Comparison of ENCODE assay signal across 25 cellular contexts in genomic region chr5:143105216-143105905, GRCh38.
DNase-seq lines count a peak whose midpoint lies in the region; ATAC-seq, FAIRE-seq and TF ChIP-seq lines count a peak whose summit lies in the region.
"Had no signal": no experiment of that assay in that cellular context is flagged by ENCODE, and none has a peak within 500 bp of the region (broad histone marks: within the 10 kb centered on the region; RNA-seq: fewer than 3 reads in every experiment).

No MANE protein-coding gene starts in this region.

- TF ChIP-seq RAD21 in K562 (CRISPR knock-in tag; conservative IDR thresholded peaks at IDR 0.05 in 1 of 2, IDR thresholded peaks at IDR 0.05 in 1 of 2), result no peak

- H3K9ac ChIP-seq in K562 (ENCODE audit: insufficient read depth in 1 of 2, low read depth in 2 of 2, low read length in 2 of 2), result no peak overlapping the region
- H3K9ac ChIP-seq: neural progenitor cell had no signal

- no peak for ATAC-seq in K562
- ATAC-seq in stimulated activated effector memory CD8-positive, alpha-beta T cell treated with anti-CD3 and anti-CD28 coated beads, Interleukin-12 subunit alpha, Interleukin-12 subunit beta, amount 100 ng/mL, for 72 hours, result peak; percentile 51
- ATAC-seq: stimulated activated memory B cell treated with anti-CD40 and anti-IgM and Interleukin-4, amounts not matched to agents 10 μg/mL and 1 μg/mL and 100 μg/mL, for 72 hours had no signal

- intact Hi-C loops in K562 (cut with micrococcal nuclease), result loop anchor here (5.0 kb wide), 1 partner anchor 722 kb away; no protein-coding TSS in a partner anchor

- peak; percentile 36 for DNase-seq in NCI-H2171 treated with DMSO at 0.1 percent for 48 hours (lab: John Stamatoyannopoulos, UW)
- no peak for DNase-seq in NCI-H2171 (lab: John Stamatoyannopoulos, UW)
- peak; percentile 22 for DNase-seq in stimulated activated CD4-positive, alpha-beta T cell treated with anti-CD3 and anti-CD28 coated beads, Interleukin-15, amount 100 ng/mL, for 24 hours
- no peak for DNase-seq in stimulated activated CD4-positive, alpha-beta T cell treated with anti-CD3 and anti-CD28 coated beads, Interleukin-4, amount 100 ng/mL, for 1 hour
- no peak for DNase-seq in K562 (ENCODE audit: extremely low read depth in 1 of 4, low spot score in 3 of 4)
- DNase-seq in stimulated activated effector memory CD8-positive, alpha-beta T cell treated with anti-CD3 and anti-CD28 coated beads, Interleukin-12 subunit alpha, Interleukin-12 subunit beta, amount 100 ng/mL, for 72 hours (ENCODE audit: low spot score in 2 of 2), result no peak
- DNase-seq in GM10248 (ENCODE audit: extremely low spot score), result no peak
- DNase-seq in NCI-H2081 (lab: John Stamatoyannopoulos, UW), result no peak
- DNase-seq: activated B cell treated with CpG ODN at 0.5 μM for 24 hours; activated naive CD8-positive, alpha-beta T cell treated with anti-CD3 and anti-CD28 coated beads, Interleukin-2, amount 10 ng/mL, durations not matched to agents 7 days and 5 days; effector CD4-positive, alpha-beta T cell; Kasumi-1; left lung; NCI-H1436 treated with DMSO at 0.1 percent for 48 hours; NCI-H2107; spleen; upper lobe of right lung had no signal

- H3K4me3 ChIP-seq in K562, result no peak overlapping the region
- H3K4me3 ChIP-seq: ascending aorta, cardiac muscle cell, left lung, neural progenitor cell, spleen, suprapubic skin, upper lobe of right lung had no signal

- FAIRE-seq in K562 (lab: Jason Lieb, UNC), result no peak
- FAIRE-seq: A204.1, colon had no signal

- H3K9me3 Mint-ChIP-seq in stimulated activated effector memory CD8-positive, alpha-beta T cell treated with anti-CD3 and anti-CD28 coated beads, Interleukin-12 subunit alpha, Interleukin-12 subunit beta, amount 100 ng/mL, for 72 hours, result no peaks in the 10 kb centered on the region
- H3K9me3 Mint-ChIP-seq: activated B cell treated with CpG ODN at 0.5 μM for 24 hours; activated naive CD8-positive, alpha-beta T cell treated with anti-CD3 and anti-CD28 coated beads, Interleukin-2, amount 10 ng/mL, durations not matched to agents 7 days and 5 days; neural progenitor cell; stimulated activated memory B cell treated with anti-CD40 and anti-IgM and Interleukin-4, amounts not matched to agents 10 μg/mL and 1 μg/mL and 100 μg/mL, for 72 hours had no signal

- H3K4me3 Mint-ChIP-seq in stimulated activated effector memory CD8-positive, alpha-beta T cell treated with anti-CD3 and anti-CD28 coated beads, Interleukin-12 subunit alpha, Interleukin-12 subunit beta, amount 100 ng/mL, for 72 hours, result no peak overlapping the region
- H3K4me3 Mint-ChIP-seq: activated B cell treated with CpG ODN at 0.5 μM for 24 hours; activated naive CD8-positive, alpha-beta T cell treated with anti-CD3 and anti-CD28 coated beads, Interleukin-2, amount 10 ng/mL, durations not matched to agents 7 days and 5 days; neural progenitor cell; stimulated activated memory B cell treated with anti-CD40 and anti-IgM and Interleukin-4, amounts not matched to agents 10 μg/mL and 1 μg/mL and 100 μg/mL, for 72 hours had no signal

- no peak for TF ChIP-seq EP300 in K562 (IDR thresholded peaks at IDR 0.05; ENCODE audit: low read length)

- peaks cover 56% of the 10 kb centered on the region for H3K4me1 Mint-ChIP-seq in stimulated activated effector memory CD8-positive, alpha-beta T cell treated with anti-CD3 and anti-CD28 coated beads, Interleukin-12 subunit alpha, Interleukin-12 subunit beta, amount 100 ng/mL, for 72 hours

- peaks cover 15% of the 10 kb centered on the region for H3K36me3 Mint-ChIP-seq in stimulated activated effector memory CD8-positive, alpha-beta T cell treated with anti-CD3 and anti-CD28 coated beads, Interleukin-12 subunit alpha, Interleukin-12 subunit beta, amount 100 ng/mL, for 72 hours
- H3K36me3 Mint-ChIP-seq: neural progenitor cell; stimulated activated memory B cell treated with anti-CD40 and anti-IgM and Interleukin-4, amounts not matched to agents 10 μg/mL and 1 μg/mL and 100 μg/mL, for 72 hours had no signal

- H3K27ac ChIP-seq in K562 (ENCODE audit: extremely low read depth, low read depth, low read length), result no peak overlapping the region
- H3K27ac ChIP-seq: ascending aorta, cardiac muscle cell, epithelial cell of prostate, left lung, neural progenitor cell, spleen, suprapubic skin, upper lobe of right lung had no signal

- no peak overlapping the region for H2AFZ ChIP-seq in K562 (ENCODE audit: low read depth, low read length)
- H2AFZ ChIP-seq: neural progenitor cell had no signal

- TF ChIP-seq POLR2A in K562 (conservative IDR thresholded peaks at IDR 0.05), result no peak

- in situ Hi-C loops in K562 (cut with MboI), result no loop called here

- peaks cover 0 to 8% of the 10 kb centered on the region in 2 experiments; a peak in 2 of 5 replicates for H3K4me1 ChIP-seq in K562 (replicated peaks in 1 of 2; ENCODE audit: control insufficient read depth in 2 of 2, insufficient read depth in 2 of 2, low read length in 2 of 2)

- H3K27ac Mint-ChIP-seq in stimulated activated effector memory CD8-positive, alpha-beta T cell treated with anti-CD3 and anti-CD28 coated beads, Interleukin-12 subunit alpha, Interleukin-12 subunit beta, amount 100 ng/mL, for 72 hours, result peak overlapping the region; percentile 5
- H3K27ac Mint-ChIP-seq: activated B cell treated with CpG ODN at 0.5 μM for 24 hours; activated naive CD8-positive, alpha-beta T cell treated with anti-CD3 and anti-CD28 coated beads, Interleukin-2, amount 10 ng/mL, durations not matched to agents 7 days and 5 days; neural progenitor cell; stimulated activated memory B cell treated with anti-CD40 and anti-IgM and Interleukin-4, amounts not matched to agents 10 μg/mL and 1 μg/mL and 100 μg/mL, for 72 hours had no signal

- TF ChIP-seq CTCF in K562 (IDR thresholded peaks at IDR 0.05 in 2 of 3, conservative IDR thresholded peaks at IDR 0.05 in 1 of 3; ENCODE audit: insufficient read depth in 2 of 3, low read depth in 1 of 3, low read length in 3 of 3), result no peak
- TF ChIP-seq CTCF in GM10248 (IDR thresholded peaks at IDR 0.05; ENCODE audit: control extremely low read depth, extremely low read depth, low read depth, missing control alignments), result no peak

- H3K27me3 ChIP-seq in K562 (ENCODE audit: control insufficient read depth in 2 of 2, insufficient read depth in 2 of 2, low read length in 2 of 2), result no peaks in the 10 kb centered on the region
- H3K27me3 ChIP-seq: ascending aorta, cardiac muscle cell, left lung, neural progenitor cell, spleen, suprapubic skin, upper lobe of right lung had no signal

- POLR2A ChIA-PET in K562 (lab: Yijun Ruan, JAX) (interaction anchor here (0.9 to 1.4 kb wide), 2 partner anchors 8 to 22 kb away, joined by 3 to 6 read pairs; no protein-coding TSS in a partner anchor), GM10248 (lab: Yijun Ruan, JAX) (no interaction called here)

- H3K79me2 ChIP-seq in K562 (ENCODE audit: control insufficient read depth, insufficient read depth, low read length), result no peaks in the 10 kb centered on the region

- no TSS peak for BruUV-seq in K562 (replicated peaks; lab: Mats Ljungman, UMichigan)

- WGBS in K562 (ENCODE audit: insufficient coverage, low coverage, missing lambda C conversion rate), result 42% methylated on average over 15 of the region's 16 CpGs

- CTCF ChIA-PET in K562 (lab: Yijun Ruan, JAX; ENCODE audit: low intra/inter-chr PET ratio) (no interaction called here), GM10248 (lab: Yijun Ruan, JAX) (interaction anchor here (1.1 to 2.3 kb wide), 5 partner anchors 8 to 59 kb away, joined by 3 to 8 read pairs (median 3); no protein-coding TSS in a partner anchor)

- H3K9me3 ChIP-seq in K562 (replicated peaks; ENCODE audit: control insufficient read depth, insufficient read depth, low read depth, low read length), result no peaks in the 10 kb centered on the region
- H3K9me3 ChIP-seq: ascending aorta, left lung, spleen, suprapubic skin, upper lobe of right lung had no signal

- H3K36me3 ChIP-seq in K562 (ENCODE audit: control insufficient read depth, insufficient read depth, low read length), result no peaks in the 10 kb centered on the region
- H3K36me3 ChIP-seq: ascending aorta, cardiac muscle cell, left lung, neural progenitor cell, spleen, suprapubic skin, upper lobe of right lung had no signal

- H3K9me1 ChIP-seq in K562 (ENCODE audit: control insufficient read depth, insufficient read depth, low read length), result no peaks in the 10 kb centered on the region

- H4K20me1 ChIP-seq in K562 (replicated peaks; ENCODE audit: control insufficient read depth, insufficient read depth, low read length), result no peaks in the 10 kb centered on the region

- H3K4me2 ChIP-seq in K562 (ENCODE audit: insufficient read depth, low read length), result no peak overlapping the region
- H3K4me2 ChIP-seq: neural progenitor cell had no signal

TF ChIP-seq in K562, 482 proteins besides CTCF, POLR2A, EP300 and RAD21:
- TF ChIP-seq C11orf30 (IDR thresholded peaks at IDR 0.05; ENCODE audit: low read depth) (peak; percentile 8; the same call in 1 of the 2 replicates), ZFP36 (IDR thresholded peaks at IDR 0.05; ENCODE audit: low read depth, low read length, partially characterized antibody) (no peak)

Comparison
In these comparisons a context has a peak if more than half of its experiments do, and no peak if none do; other contexts are left out.
1. DNase-seq: peak in NCI-H2171 treated with DMSO at 0.1 percent for 48 hours (single experiment) and stimulated activated CD4-positive, alpha-beta T cell treated with anti-CD3 and anti-CD28 coated beads, Interleukin-15, amount 100 ng/mL, for 24 hours (single experiment); none in NCI-H2171 (single experiment), stimulated activated CD4-positive, alpha-beta T cell treated with anti-CD3 and anti-CD28 coated beads, Interleukin-4, amount 100 ng/mL, for 1 hour (single experiment), K562 (0 of 4), stimulated activated effector memory CD8-positive, alpha-beta T cell treated with anti-CD3 and anti-CD28 coated beads, Interleukin-12 subunit alpha, Interleukin-12 subunit beta, amount 100 ng/mL, for 72 hours (0 of 2), GM10248 (single experiment) and NCI-H2081 (0 of 2).